In genomic region chr9:93116049-93116961, GRCh38 we compare ENCODE assay signal across 10 cellular contexts. TPM values are rescaled to one million over a fixed set of nuclear protein-coding genes. Genes with fewer than 3 reads are reported as not detected.
A peak's percentile ranks its signal among the peaks of the same experiment; 100 is the strongest.
DNase-seq lines count a peak whose midpoint lies in the region; ATAC-seq and TF ChIP-seq lines count a peak whose summit lies in the region.
"Had no signal": no experiment of that assay in that cellular context is flagged by ENCODE, and none has a peak within 500 bp of the region (broad histone marks: within the 10 kb centered on the region; RNA-seq: fewer than 3 reads in every experiment).

No MANE protein-coding gene starts in this region.

- no peaks in the 10 kb centered on the region for H3K9me3 ChIP-seq in colonic mucosa
- no peaks in the 10 kb centered on the region for H3K9me3 ChIP-seq in uterus
- no peaks in the 10 kb centered on the region for H3K9me3 ChIP-seq in PC-3 (ENCODE audit: low read length)

- no peaks in the 10 kb centered on the region for H3K27me3 ChIP-seq in colonic mucosa
- H3K27me3 ChIP-seq in uterus = no peaks in the 10 kb centered on the region
- no peaks in the 10 kb centered on the region for H3K27me3 ChIP-seq in PC-3 (ENCODE audit: low read length)

- no peaks in the 10 kb centered on the region for H3F3A ChIP-seq in PC-3 (ENCODE audit: low read length, unreplicated experiment)

- no peak for TF ChIP-seq CTCF in activated CD8-positive, alpha-beta T cell treated with anti-CD3 and anti-CD28 coated beads for 36 hours (IDR thresholded peaks at IDR 0.05)
- TF ChIP-seq CTCF in colonic mucosa (IDR thresholded peaks at IDR 0.05) (no peak), uterus (IDR thresholded peaks at IDR 0.05) (no peak), PC-3 (conservative IDR thresholded peaks at IDR 0.05; ENCODE audit: low read depth, low read length) (no peak)

- H3K4me3 ChIP-seq in colonic mucosa (no peak overlapping the region), uterus (no peak overlapping the region), PC-3 (ENCODE audit: low read length) (no peak overlapping the region)

- POLR2A ChIA-PET in activated CD8-positive, alpha-beta T cell treated with anti-CD3 and anti-CD28 coated beads for 36 hours (lab: Charles Lee) = interaction anchor here (0.6 kb wide), 1 partner anchor 141 kb away, joined by 3 read pairs; no protein-coding TSS in a partner anchor
- POLR2A ChIA-PET in activated CD8-positive, alpha-beta T cell treated with anti-CD3 and anti-CD28 coated beads, Interleukin-2, amount 10 ng/mL, durations not matched to agents 7 days and 5 days (lab: Charles Lee) = no interaction called here
- POLR2A ChIA-PET in PC-3 (lab: Charles Lee; ENCODE audit: unreplicated experiment) = no interaction called here

- no peaks in the 10 kb centered on the region for H4K20me1 ChIP-seq in PC-3 (ENCODE audit: low read length)

- H3K27me3 Mint-ChIP-seq in activated CD8-positive, alpha-beta T cell treated with anti-CD3 and anti-CD28 coated beads for 36 hours = no peaks in the 10 kb centered on the region
- H3K27me3 Mint-ChIP-seq in activated CD8-positive, alpha-beta T cell treated with anti-CD3 and anti-CD28 coated beads, Interleukin-2, amount 10 ng/mL, durations not matched to agents 7 days and 5 days (ENCODE audit: low read depth) = no peaks in the 10 kb centered on the region

- ATAC-seq in activated CD8-positive, alpha-beta T cell treated with anti-CD3 and anti-CD28 coated beads for 36 hours = no peak
- ATAC-seq in activated CD8-positive, alpha-beta T cell treated with anti-CD3 and anti-CD28 coated beads, Interleukin-2, amount 10 ng/mL, durations not matched to agents 7 days and 5 days = no peak
- ATAC-seq in PC-3 (no peak), GM21619 (IDR thresholded peaks at IDR 0.05; ENCODE audit: unreplicated experiment) (no peak)

- no peaks in the 10 kb centered on the region for H3K9me3 Mint-ChIP-seq in activated CD8-positive, alpha-beta T cell treated with anti-CD3 and anti-CD28 coated beads for 36 hours
- H3K9me3 Mint-ChIP-seq in activated CD8-positive, alpha-beta T cell treated with anti-CD3 and anti-CD28 coated beads, Interleukin-2, amount 10 ng/mL, durations not matched to agents 7 days and 5 days (ENCODE audit: insufficient read depth) = no peaks in the 10 kb centered on the region

- H3K36me3 ChIP-seq in colonic mucosa (no peaks in the 10 kb centered on the region), uterus (no peaks in the 10 kb centered on the region), PC-3 (ENCODE audit: low read depth, low read length) (no peaks in the 10 kb centered on the region; the same call in 1 of the 2 replicates)

- H3K4me1 Mint-ChIP-seq in activated CD8-positive, alpha-beta T cell treated with anti-CD3 and anti-CD28 coated beads for 36 hours (ENCODE audit: low read depth) = peaks cover 20% of the 10 kb centered on the region
- peaks cover 25% of the 10 kb centered on the region for H3K4me1 Mint-ChIP-seq in activated CD8-positive, alpha-beta T cell treated with anti-CD3 and anti-CD28 coated beads, Interleukin-2, amount 10 ng/mL, durations not matched to agents 7 days and 5 days (ENCODE audit: low read depth)

- H2AFZ ChIP-seq in PC-3 (ENCODE audit: low read length) = no peak overlapping the region

- H3K4me1 ChIP-seq in colonic mucosa = peaks cover 5% of the 10 kb centered on the region
- H3K4me1 ChIP-seq in uterus = peaks cover 0 to 10% of the 10 kb centered on the region in 2 donors
- peaks cover 22% of the 10 kb centered on the region for H3K4me1 ChIP-seq in PC-3 (ENCODE audit: insufficient read depth, low read length)

- no TSS peak for BruUV-seq in PC-3 (replicated peaks; lab: Mats Ljungman, UMichigan)

- peaks cover 11% of the 10 kb centered on the region for H3K36me3 Mint-ChIP-seq in activated CD8-positive, alpha-beta T cell treated with anti-CD3 and anti-CD28 coated beads for 36 hours (ENCODE audit: low read depth)
- H3K36me3 Mint-ChIP-seq in activated CD8-positive, alpha-beta T cell treated with anti-CD3 and anti-CD28 coated beads, Interleukin-2, amount 10 ng/mL, durations not matched to agents 7 days and 5 days (ENCODE audit: low read depth) = peaks cover 8% of the 10 kb centered on the region

- H3K9me2 ChIP-seq in PC-3 (replicated peaks; ENCODE audit: low read length) = no peaks in the 10 kb centered on the region

- H3K79me2 ChIP-seq in PC-3 (ENCODE audit: low read length) = no peaks in the 10 kb centered on the region

- H3K27ac Mint-ChIP-seq in activated CD8-positive, alpha-beta T cell treated with anti-CD3 and anti-CD28 coated beads for 36 hours = no peak overlapping the region
- H3K27ac Mint-ChIP-seq in activated CD8-positive, alpha-beta T cell treated with anti-CD3 and anti-CD28 coated beads, Interleukin-2, amount 10 ng/mL, durations not matched to agents 7 days and 5 days = no peak overlapping the region

- DNase-seq in activated CD8-positive, alpha-beta T cell treated with anti-CD3 and anti-CD28 coated beads for 36 hours = peak; percentile 1
- DNase-seq in activated CD8-positive, alpha-beta T cell treated with anti-CD3 and anti-CD28 coated beads, Interleukin-2, amount 10 ng/mL, durations not matched to agents 7 days and 5 days = no peak
- DNase-seq in colonic mucosa = peak; percentile 56
- peak; percentile 41 to 62 for DNase-seq in lung microvascular endothelial cell (ENCODE audit: low read depth in 2 of 2)
- DNase-seq in uterus = peak; percentile 60 to 81
- DNase-seq in PC-3 = no peak
- DNase-seq in NCI-H146 (lab: John Stamatoyannopoulos, UW) = no peak
- DNase-seq: activated CD8-positive, alpha-beta memory T cell treated with anti-CD3 and anti-CD28 coated beads, Interleukin-2, amount 50 U/mL, for 4 hours; NCI-H1930 had no signal

- no peak overlapping the region for H3K4me2 ChIP-seq in PC-3 (ENCODE audit: low read length)

- H3K9ac ChIP-seq in colonic mucosa (ENCODE audit: low read depth in 2 of 2, low read length in 2 of 2) (peak overlapping the region; percentile 34 to 50), PC-3 (ENCODE audit: low read length) (no peak overlapping the region)

- peak overlapping the region; percentile 41 for H3K27ac ChIP-seq in colonic mucosa
- peak overlapping the region in 1 of 2 donors; percentile 53 for H3K27ac ChIP-seq in uterus
- H3K27ac ChIP-seq in PC-3 (ENCODE audit: low read length) = no peak overlapping the region

- CTCF ChIA-PET in activated CD8-positive, alpha-beta T cell treated with anti-CD3 and anti-CD28 coated beads for 36 hours (lab: Charles Lee) = interaction anchor here (0.8 kb wide), 1 partner anchor 186 kb away, joined by 3 read pairs; no protein-coding TSS in a partner anchor
- CTCF ChIA-PET in activated CD8-positive, alpha-beta T cell treated with anti-CD3 and anti-CD28 coated beads, Interleukin-2, amount 10 ng/mL, durations not matched to agents 7 days and 5 days (lab: Charles Lee) = interaction anchor here (5.1 kb wide), 1 partner anchor 7 kb away, joined by 57 read pairs; no protein-coding TSS in a partner anchor
- CTCF ChIA-PET in PC-3 (lab: Charles Lee) = no interaction called here

- H3K4me3 Mint-ChIP-seq in activated CD8-positive, alpha-beta T cell treated with anti-CD3 and anti-CD28 coated beads for 36 hours = no peak overlapping the region
- no peak overlapping the region for H3K4me3 Mint-ChIP-seq in activated CD8-positive, alpha-beta T cell treated with anti-CD3 and anti-CD28 coated beads, Interleukin-2, amount 10 ng/mL, durations not matched to agents 7 days and 5 days

- intact Hi-C loops in activated CD8-positive, alpha-beta T cell treated with anti-CD3 and anti-CD28 coated beads for 36 hours (cut with micrococcal nuclease) = no loop called here
- intact Hi-C loops in colonic mucosa (cut with DNase I) (no loop called here), uterus (cut with DNase I; ENCODE audit: low total_unique reads) (no loop called here), PC-3 (cut with micrococcal nuclease) (no loop called here)

- peak in 1 of 2 donors; percentile 26 for TF ChIP-seq POLR2A in uterus (IDR thresholded peaks at IDR 0.05)

RNA-seq across cellular contexts. Expression of gene NINJ1, which starts 17.7 kb away (rescaled TPM):
- 100 to 1,000 TPM; 118 to 120 TPM for total RNA-seq in activated CD8-positive, alpha-beta T cell treated with anti-CD3 and anti-CD28 coated beads for 36 hours
- 10 to 100 TPM; 20.8 to 21.1 TPM for total RNA-seq in activated CD8-positive, alpha-beta T cell treated with anti-CD3 and anti-CD28 coated beads, Interleukin-2, amount 10 ng/mL, durations not matched to agents 7 days and 5 days
- total RNA-seq in colonic mucosa (10 to 100 TPM; 24.5 to 29.4 TPM), lung microvascular endothelial cell (34.7 and 37.5 TPM in 2 replicates), uterus (10 to 100 TPM; 20.6 to 87.4 (median 44.2) TPM), PC-3 (2014; rRNA removed) (28.8 and 30.5 TPM in 2 replicates)

RNA-seq across cellular contexts. Expression of gene CARD19, which starts 20.3 kb away (rescaled TPM):
- 10 to 100 TPM; 42.9 to 43.4 TPM for total RNA-seq in activated CD8-positive, alpha-beta T cell treated with anti-CD3 and anti-CD28 coated beads for 36 hours
- total RNA-seq in activated CD8-positive, alpha-beta T cell treated with anti-CD3 and anti-CD28 coated beads, Interleukin-2, amount 10 ng/mL, durations not matched to agents 7 days and 5 days = 10 to 100 TPM; 51.7 to 55.4 TPM
- total RNA-seq in colonic mucosa (10 to 100 TPM; 48.6 to 56.3 TPM), lung microvascular endothelial cell (49.3 and 72.8 TPM in 2 replicates), uterus (10 to 100 TPM; 23.7 to 71.4 (median 40.9) TPM), PC-3 (2014; rRNA removed) (68.6 and 86.0 TPM in 2 replicates)

RNA-seq across cellular contexts. Expression of gene SUSD3, which starts 57.8 kb away (rescaled TPM):
- 10 to 100 TPM; 34.6 to 36.7 TPM for total RNA-seq in activated CD8-positive, alpha-beta T cell treated with anti-CD3 and anti-CD28 coated beads for 36 hours
- total RNA-seq in activated CD8-positive, alpha-beta T cell treated with anti-CD3 and anti-CD28 coated beads, Interleukin-2, amount 10 ng/mL, durations not matched to agents 7 days and 5 days = 10 to 100 TPM; 57.9 to 59.6 TPM
- 1 to 10 TPM; 1.6 to 2.2 TPM for total RNA-seq in colonic mucosa
- not detected in 2 replicates for total RNA-seq in lung microvascular endothelial cell
- 10 to 100 TPM in 3 of 4 donors, 1 to 10 TPM in 1; 9.3 to 52.7 (median 14.7) TPM for total RNA-seq in uterus
- 12.7 and 13.4 TPM in 2 replicates for total RNA-seq in PC-3 (2014; rRNA removed)

Comparison
In these comparisons a context has a peak if more than half of its experiments do, and no peak if none do; other contexts are left out.
1. DNase-seq: peak in activated CD8-positive, alpha-beta T cell treated with anti-CD3 and anti-CD28 coated beads for 36 hours (single experiment), colonic mucosa (single experiment), lung microvascular endothelial cell (2 of 2) and uterus (2 of 2); none in activated CD8-positive, alpha-beta T cell treated with anti-CD3 and anti-CD28 coated beads, Interleukin-2, amount 10 ng/mL, durations not matched to agents 7 days and 5 days (single experiment), PC-3 (single experiment) and NCI-H146 (single experiment).